Comparison of ENCODE assay signal across 2 cellular contexts in the genomic region with DNA sequence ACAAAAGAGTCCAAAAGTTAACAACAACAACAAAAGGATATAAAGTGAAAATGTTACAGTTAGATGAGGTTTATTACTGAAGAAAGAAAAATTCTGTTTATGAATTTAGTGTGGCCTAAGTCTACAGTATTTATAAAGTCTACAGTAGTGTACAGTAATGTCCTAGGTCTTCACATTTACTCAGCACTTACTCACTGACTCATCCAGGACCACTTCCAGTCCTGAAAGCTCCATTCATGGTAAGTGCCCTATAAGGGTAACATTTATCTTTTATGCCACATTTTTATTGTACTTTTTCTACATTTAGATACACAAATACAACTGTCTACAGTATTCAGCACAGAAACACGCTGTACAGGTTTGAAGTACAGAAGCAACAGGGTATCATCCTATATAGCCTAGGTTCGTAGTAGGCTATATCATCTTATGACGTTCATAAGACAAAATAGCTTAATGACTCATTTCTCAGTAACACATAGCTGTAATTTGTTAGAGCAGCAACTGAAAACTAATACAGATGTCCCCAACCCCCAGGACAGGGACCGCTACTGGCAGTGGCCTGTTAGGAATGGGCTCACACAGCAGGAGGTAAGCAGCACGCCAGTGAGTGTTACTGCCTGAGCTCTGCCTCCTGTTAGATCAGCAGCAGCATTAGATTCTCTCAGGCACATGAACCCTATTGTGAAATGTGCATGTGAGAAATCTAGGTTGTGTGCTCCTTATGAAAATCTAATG.
TF ChIP-seq lines count a peak whose summit lies in the region.

No MANE protein-coding gene starts in this region.

TF ChIP-seq in HEK293, 187 proteins besides CTCF, POLR2A, EP300 and RAD21 (continued from another document):
- no peak for TF ChIP-seq HIC1 (tag by site-specific recombination; IDR thresholded peaks at IDR 0.05)
TF ChIP-seq in HEK293: peak in this region for 1.

TF ChIP-seq in HepG2, 621 proteins besides CTCF, POLR2A, EP300 and RAD21 (continued from another document):
- no peak for TF ChIP-seq HOXA9 (CRISPR knock-in tag; IDR thresholded peaks at IDR 0.05; ENCODE audit: borderline replicate concordance)
- no peak for TF ChIP-seq MYNN (CRISPR knock-in tag; IDR thresholded peaks at IDR 0.05; ENCODE audit: low read depth)
- TF ChIP-seq, protein P1, sequence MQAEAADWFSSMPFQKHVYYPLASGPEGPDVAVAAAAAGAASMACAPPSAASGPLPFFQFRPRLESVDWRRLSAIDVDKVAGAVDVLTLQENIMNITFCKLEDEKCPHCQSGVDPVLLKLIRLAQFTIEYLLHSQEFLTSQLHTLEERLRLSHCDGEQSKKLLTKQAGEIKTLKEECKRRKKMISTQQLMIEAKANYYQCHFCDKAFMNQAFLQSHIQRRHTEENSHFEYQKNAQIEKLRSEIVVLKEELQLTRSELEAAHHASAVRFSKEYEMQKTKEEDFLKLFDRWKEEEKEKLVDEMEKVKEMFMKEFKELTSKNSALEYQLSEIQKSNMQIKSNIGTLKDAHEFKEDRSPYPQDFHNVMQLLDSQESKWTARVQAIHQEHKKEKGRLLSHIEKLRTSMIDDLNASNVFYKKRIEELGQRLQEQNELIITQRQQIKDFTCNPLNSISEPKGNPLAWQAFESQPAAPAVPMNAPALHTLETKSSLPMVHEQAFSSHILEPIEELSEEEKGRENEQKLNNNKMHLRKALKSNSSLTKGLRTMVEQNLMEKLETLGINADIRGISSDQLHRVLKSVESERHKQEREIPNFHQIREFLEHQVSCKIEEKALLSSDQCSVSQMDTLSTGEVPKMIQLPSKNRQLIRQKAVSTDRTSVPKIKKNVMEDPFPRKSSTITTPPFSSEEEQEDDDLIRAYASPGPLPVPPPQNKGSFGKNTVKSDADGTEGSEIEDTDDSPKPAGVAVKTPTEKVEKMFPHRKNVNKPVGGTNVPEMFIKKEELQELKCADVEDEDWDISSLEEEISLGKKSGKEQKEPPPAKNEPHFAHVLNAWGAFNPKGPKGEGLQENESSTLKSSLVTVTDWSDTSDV (CRISPR knock-in tag; IDR thresholded peaks at IDR 0.05), result no peak
- TF ChIP-seq RFXANK (CRISPR knock-in tag; IDR thresholded peaks at IDR 0.05), result no peak
TF ChIP-seq in HepG2: peak in this region for 0.
